ENCODE assay signal across 9 cellular contexts in genomic region chr10:119541046-119541445, GRCh38. TPM values are rescaled to one million over a fixed set of nuclear protein-coding genes. Genes with fewer than 3 reads are reported as not detected.
DNase-seq lines count a peak whose midpoint lies in the region; ATAC-seq, FAIRE-seq and TF ChIP-seq lines count a peak whose summit lies in the region.
"Had no signal": no experiment of that assay in that cellular context is flagged by ENCODE, and none has a peak within 500 bp of the region (broad histone marks: within the 10 kb centered on the region; RNA-seq: fewer than 3 reads in every experiment).

No MANE protein-coding gene starts in this region.

- DNase-seq in A549 (ENCODE audit: low read depth in 1 of 2, low spot score in 1 of 2) (no peak), HAP-1 (ENCODE audit: low spot score in 2 of 2) (peak in 1 of 2 experiments; percentile 20), memory B cell (ENCODE audit: low spot score in 2 of 2) (no peak), NK-92 (lab: John Stamatoyannopoulos, UW; ENCODE audit: unreplicated experiment) (no peak), NCI-H2107 treated with DMSO at 0.1 percent for 48 hours (lab: John Stamatoyannopoulos, UW; ENCODE audit: unreplicated experiment) (no peak)
- DNase-seq: T1000 had no signal

- TF ChIP-seq POLR2A in A549 (IDR thresholded peaks at IDR 0.05; ENCODE audit: low read length) = no peak

- no peak for TF ChIP-seq EP300 in A549 (IDR thresholded peaks at IDR 0.05)

- no peaks in the 10 kb centered on the region for H3K36me3 ChIP-seq in HAP-1 (replicated peaks)

- TF ChIP-seq RAD21 in A549 (conservative IDR thresholded peaks at IDR 0.05 in 1 of 2, IDR thresholded peaks at IDR 0.05 in 1 of 2) = no peak

- in situ Hi-C loops in HAP-1 (cut with MboI; ENCODE audit: low sequenced_read_pairs) = no loop called here

- H3K27me3 Mint-ChIP-seq in activated naive CD4-positive, alpha-beta T cell treated with anti-CD3 and anti-CD28 coated beads, Interleukin-2, amount 50 U/mL, for 24 hours = no peaks in the 10 kb centered on the region
- H3K27me3 Mint-ChIP-seq in memory B cell = peaks cover 2% of the 10 kb centered on the region

- H3K9me3 Mint-ChIP-seq in activated naive CD4-positive, alpha-beta T cell treated with anti-CD3 and anti-CD28 coated beads, Interleukin-2, amount 50 U/mL, for 24 hours = no peaks in the 10 kb centered on the region
- no peaks in the 10 kb centered on the region for H3K9me3 Mint-ChIP-seq in memory B cell

- peaks cover 6% of the 10 kb centered on the region for H3K36me3 Mint-ChIP-seq in activated naive CD4-positive, alpha-beta T cell treated with anti-CD3 and anti-CD28 coated beads, Interleukin-2, amount 50 U/mL, for 24 hours
- no peaks in the 10 kb centered on the region for H3K36me3 Mint-ChIP-seq in memory B cell

- H3K27me3 ChIP-seq in HAP-1 (ENCODE audit: low read depth) = no peaks in the 10 kb centered on the region

- H3K27ac ChIP-seq in A549 = no peak overlapping the region

- no peaks in the 10 kb centered on the region for H3K9me3 ChIP-seq in A549
- H3K9me3 ChIP-seq in HAP-1 = no peaks in the 10 kb centered on the region

- peak overlapping the region; percentile 88 for H3K4me3 Mint-ChIP-seq in activated naive CD4-positive, alpha-beta T cell treated with anti-CD3 and anti-CD28 coated beads, Interleukin-2, amount 50 U/mL, for 24 hours
- peak overlapping the region; percentile 87 for H3K4me3 Mint-ChIP-seq in memory B cell

- H3K4me1 Mint-ChIP-seq in activated naive CD4-positive, alpha-beta T cell treated with anti-CD3 and anti-CD28 coated beads, Interleukin-2, amount 50 U/mL, for 24 hours = peaks cover 51% of the 10 kb centered on the region
- H3K4me1 Mint-ChIP-seq in memory B cell = peaks cover 31% of the 10 kb centered on the region

- peak overlapping the region; percentile 98; the same call in 2 of the 3 replicates for H3K4me2 ChIP-seq in A549

- H3K4me1 ChIP-seq in A549 = peaks cover 18% of the 10 kb centered on the region
- H3K4me1 ChIP-seq in HAP-1 = peaks cover 16% of the 10 kb centered on the region

- no peak overlapping the region for H3K4me3 ChIP-seq in A549
- peak overlapping the region; percentile 69 for H3K4me3 ChIP-seq in HAP-1

- CTCF ChIA-PET in A549 (lab: Yijun Ruan, JAX) = interaction anchor here (0.7 to 4.0 kb wide), 3 partner anchors 334 to 342 kb away, joined by 3 to 49 read pairs (median 4); no protein-coding TSS in a partner anchor

- POLR2A ChIA-PET in A549 (lab: Yijun Ruan, JAX) = no interaction called here

- WGBS in A549 (ENCODE audit: missing lambda C conversion rate) = 92% methylated on average over 6 of the region's 6 CpGs

- TF ChIP-seq CTCF in A549 (IDR thresholded peaks at IDR 0.05) = no peak

- FAIRE-seq in A549 (lab: Jason Lieb, UNC) = no peak

- ATAC-seq in A549 (no peak), memory B cell (ENCODE audit: low read depth) (no peak), HG02678 (IDR thresholded peaks at IDR 0.05; ENCODE audit: unreplicated experiment) (no peak), GM18502 (IDR thresholded peaks at IDR 0.05; ENCODE audit: poor library complexity, unreplicated experiment) (no peak)

- H3K27ac Mint-ChIP-seq in activated naive CD4-positive, alpha-beta T cell treated with anti-CD3 and anti-CD28 coated beads, Interleukin-2, amount 50 U/mL, for 24 hours = peak overlapping the region; percentile 87
- H3K27ac Mint-ChIP-seq in memory B cell = peak overlapping the region; percentile 50

TF ChIP-seq in A549, 52 proteins besides CTCF, POLR2A, EP300 and RAD21:
- TF ChIP-seq, protein P1, sequence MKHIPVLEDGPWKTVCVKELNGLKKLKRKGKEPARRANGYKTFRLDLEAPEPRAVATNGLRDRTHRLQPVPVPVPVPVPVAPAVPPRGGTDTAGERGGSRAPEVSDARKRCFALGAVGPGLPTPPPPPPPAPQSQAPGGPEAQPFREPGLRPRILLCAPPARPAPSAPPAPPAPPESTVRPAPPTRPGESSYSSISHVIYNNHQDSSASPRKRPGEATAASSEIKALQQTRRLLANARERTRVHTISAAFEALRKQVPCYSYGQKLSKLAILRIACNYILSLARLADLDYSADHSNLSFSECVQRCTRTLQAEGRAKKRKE (CRISPR knock-in tag; IDR thresholded peaks at IDR 0.05; ENCODE audit: low read depth) = no peak
- no peak for TF ChIP-seq RFX5 (IDR thresholded peaks at IDR 0.05)
- TF ChIP-seq TP53 (CRISPR knock-in tag; IDR thresholded peaks at IDR 0.05) = no peak
- TF ChIP-seq POLR2AphosphoS2 (conservative IDR thresholded peaks at IDR 0.05; ENCODE audit: low read length) = no peak
- TF ChIP-seq CHD4 (IDR thresholded peaks at IDR 0.05; ENCODE audit: borderline replicate concordance) = no peak
- no peak for TF ChIP-seq KDM1A (IDR thresholded peaks at IDR 0.05; ENCODE audit: low read depth)
- no peak for TF ChIP-seq BHLHE40 (IDR thresholded peaks at IDR 0.05; ENCODE audit: low read depth, low read length)
- no peak for TF ChIP-seq SMC3 (IDR thresholded peaks at IDR 0.05)
- no peak for TF ChIP-seq RNF2 (IDR thresholded peaks at IDR 0.05; ENCODE audit: borderline replicate concordance, low read depth)
- TF ChIP-seq, protein P2, sequence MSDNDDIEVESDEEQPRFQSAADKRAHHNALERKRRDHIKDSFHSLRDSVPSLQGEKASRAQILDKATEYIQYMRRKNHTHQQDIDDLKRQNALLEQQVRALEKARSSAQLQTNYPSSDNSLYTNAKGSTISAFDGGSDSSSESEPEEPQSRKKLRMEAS (IDR thresholded peaks at IDR 0.05) = no peak
- TF ChIP-seq ZNF302 (CRISPR knock-in tag; IDR thresholded peaks at IDR 0.05) = no peak
- TF ChIP-seq HEYL (CRISPR knock-in tag; IDR thresholded peaks at IDR 0.05) = no peak
- no peak for TF ChIP-seq HES2 (IDR thresholded peaks at IDR 0.05)
- no peak for TF ChIP-seq BCL3 (IDR thresholded peaks at IDR 0.05)
- no peak for TF ChIP-seq NPAS2 (CRISPR knock-in tag; IDR thresholded peaks at IDR 0.05; ENCODE audit: borderline replicate concordance)
- TF ChIP-seq ZSCAN20 (CRISPR knock-in tag; IDR thresholded peaks at IDR 0.05) = no peak
- no peak for TF ChIP-seq NFE2L2 (conservative IDR thresholded peaks at IDR 0.05; ENCODE audit: low read length)
- no peak for TF ChIP-seq EHMT2 (IDR thresholded peaks at IDR 0.05; ENCODE audit: low read depth)
TF ChIP-seq in A549: peak in this region for 0.

RNA-seq across cellular contexts. Expression of gene RGS10, which starts 1.5 kb away (rescaled TPM):
- polyA plus RNA-seq in A549 (2011; rRNA removed) (33.5 and 46.4 TPM in 2 replicates), A549 (2017; fragmentation: RNase III; extraction: RNeasy Plus Mini Kit Qiagen cat#74134 plus additional on column Dnase treatment) (39.7 to 41.4 TPM (median 41.3 TPM) in 3 replicates)
- polyA plus RNA-seq in A549 (2012; cell fraction: cytosol; rRNA removed) = 20.7 and 24.3 TPM in 2 replicates
- 3.5 and 9.6 TPM in 2 replicates for polyA plus RNA-seq in A549 (2012; cell fraction: nucleus; rRNA removed)
- polyA minus RNA-seq in A549 (2011; rRNA and poly(A)+ RNA removed) = 4.9 and 9.1 TPM in 2 replicates

RNA-seq across cellular contexts. Expression of gene TIAL1, which starts 55.7 kb away (rescaled TPM):
- polyA plus RNA-seq in A549 (2011; rRNA removed) (101 and 115 TPM in 2 replicates), A549 (2017; fragmentation: RNase III; extraction: RNeasy Plus Mini Kit Qiagen cat#74134 plus additional on column Dnase treatment) (88.1 to 89.5 TPM (median 88.8 TPM) in 3 replicates)
- polyA plus RNA-seq in A549 (2012; cell fraction: cytosol; rRNA removed) = 40.8 and 45.1 TPM in 2 replicates
- 54.7 and 77.8 TPM in 2 replicates for polyA plus RNA-seq in A549 (2012; cell fraction: nucleus; rRNA removed)
- 61.5 and 64.7 TPM in 2 replicates for polyA minus RNA-seq in A549 (2011; rRNA and poly(A)+ RNA removed)
